ENCODE assay signal across 8 cellular contexts in genomic region chr12:57224973-57225679, GRCh38. TPM values are rescaled to one million over a fixed set of nuclear protein-coding genes. Genes with fewer than 3 reads are reported as not detected.
A peak's percentile ranks its signal among the peaks of the same experiment; 100 is the strongest.
DNase-seq lines count a peak whose midpoint lies in the region; TF ChIP-seq lines count a peak whose summit lies in the region.

No MANE protein-coding gene starts in this region.

- peak overlapping the region; percentile 71 for H3K4me3 Mint-ChIP-seq in activated naive CD4-positive, alpha-beta T cell treated with anti-CD3 and anti-CD28 coated beads for 36 hours
- peak overlapping the region; percentile 53 for H3K4me3 Mint-ChIP-seq in stimulated activated naive CD8-positive, alpha-beta T cell treated with anti-CD3 and anti-CD28 coated beads, Interleukin-15, Interleukin-2, amounts not matched to agents 100 ng/mL and 50 ng/mL, for 24 hours

- no peak overlapping the region for H3K27ac Mint-ChIP-seq in activated naive CD4-positive, alpha-beta T cell treated with anti-CD3 and anti-CD28 coated beads for 36 hours
- H3K27ac Mint-ChIP-seq in stimulated activated naive CD8-positive, alpha-beta T cell treated with anti-CD3 and anti-CD28 coated beads, Interleukin-15, Interleukin-2, amounts not matched to agents 100 ng/mL and 50 ng/mL, for 24 hours = no peak overlapping the region

- peaks cover 44% of the 10 kb centered on the region for H3K4me1 Mint-ChIP-seq in activated naive CD4-positive, alpha-beta T cell treated with anti-CD3 and anti-CD28 coated beads for 36 hours (ENCODE audit: low read depth)
- peaks cover 63% of the 10 kb centered on the region for H3K4me1 Mint-ChIP-seq in stimulated activated naive CD8-positive, alpha-beta T cell treated with anti-CD3 and anti-CD28 coated beads, Interleukin-15, Interleukin-2, amounts not matched to agents 100 ng/mL and 50 ng/mL, for 24 hours (ENCODE audit: low read depth)

- H3K4me3 ChIP-seq in GM12875 (ENCODE audit: low read depth, low read length) = no peak overlapping the region

- TF ChIP-seq CTCF in GM12875 (IDR thresholded peaks at IDR 0.05; ENCODE audit: borderline replicate concordance, insufficient read depth, low read depth, low read length) = peak; percentile 81

- H3K9me3 Mint-ChIP-seq in activated naive CD4-positive, alpha-beta T cell treated with anti-CD3 and anti-CD28 coated beads for 36 hours = no peaks in the 10 kb centered on the region
- no peaks in the 10 kb centered on the region for H3K9me3 Mint-ChIP-seq in stimulated activated naive CD8-positive, alpha-beta T cell treated with anti-CD3 and anti-CD28 coated beads, Interleukin-15, Interleukin-2, amounts not matched to agents 100 ng/mL and 50 ng/mL, for 24 hours

- H3K27me3 Mint-ChIP-seq in activated naive CD4-positive, alpha-beta T cell treated with anti-CD3 and anti-CD28 coated beads for 36 hours (ENCODE audit: low read depth) = peaks cover 62% of the 10 kb centered on the region
- peaks cover 69% of the 10 kb centered on the region for H3K27me3 Mint-ChIP-seq in stimulated activated naive CD8-positive, alpha-beta T cell treated with anti-CD3 and anti-CD28 coated beads, Interleukin-15, Interleukin-2, amounts not matched to agents 100 ng/mL and 50 ng/mL, for 24 hours

- peak; percentile 20 for DNase-seq in NCI-H748 treated with DMSO at 0.1 percent for 48 hours (lab: John Stamatoyannopoulos, UW)
- peak; percentile 66 for DNase-seq in activated naive CD4-positive, alpha-beta T cell treated with anti-CD3 and anti-CD28 coated beads for 36 hours
- peak; percentile 81 for DNase-seq in iPS-NIHi7 (ENCODE audit: extremely low spot score)
- DNase-seq in dedifferentiated amniotic fluid mesenchymal stem cell (ENCODE audit: extremely low spot score) = no peak
- no peak for DNase-seq in NCI-H2081 treated with DMSO at 0.1 percent for 48 hours (lab: John Stamatoyannopoulos, UW)
- no peak for DNase-seq in hippocampal formation (lab: John Stamatoyannopoulos, UW)

- CTCF ChIA-PET in activated naive CD4-positive, alpha-beta T cell treated with anti-CD3 and anti-CD28 coated beads for 36 hours (lab: Charles Lee) = interaction anchor here (0.6 to 12.9 kb wide), 6 partner anchors 8 to 227 kb away, joined by 3 to 290 read pairs (median 5); a partner anchor contains a TSS

- intact Hi-C loops in activated naive CD4-positive, alpha-beta T cell treated with anti-CD3 and anti-CD28 coated beads for 36 hours (cut with micrococcal nuclease) = loop anchor here (2.0 to 10.0 kb wide), 2 partner anchors 14 to 620 kb away; partner anchors contain the start of gene CTDSP2

- H3K36me3 Mint-ChIP-seq in activated naive CD4-positive, alpha-beta T cell treated with anti-CD3 and anti-CD28 coated beads for 36 hours (ENCODE audit: low read depth) = peaks cover 7% of the 10 kb centered on the region
- H3K36me3 Mint-ChIP-seq in stimulated activated naive CD8-positive, alpha-beta T cell treated with anti-CD3 and anti-CD28 coated beads, Interleukin-15, Interleukin-2, amounts not matched to agents 100 ng/mL and 50 ng/mL, for 24 hours (ENCODE audit: low read depth) = peaks cover 6% of the 10 kb centered on the region

RNA-seq across cellular contexts. Expression of gene SHMT2, which starts 4.4 kb away (rescaled TPM):
- 100 to 1,000 TPM; 542 to 552 TPM for total RNA-seq in activated naive CD4-positive, alpha-beta T cell treated with anti-CD3 and anti-CD28 coated beads for 36 hours

RNA-seq across cellular contexts. Expression of gene NXPH4, which starts 8.5 kb away (rescaled TPM):
- total RNA-seq in activated naive CD4-positive, alpha-beta T cell treated with anti-CD3 and anti-CD28 coated beads for 36 hours = under 1 TPM; 0.25 to 0.79 TPM

RNA-seq across cellular contexts. Expression of gene STAC3, which starts 25.9 kb away (rescaled TPM):
- total RNA-seq in activated naive CD4-positive, alpha-beta T cell treated with anti-CD3 and anti-CD28 coated beads for 36 hours = 1 to 10 TPM in 1 of 2 experiments, under 1 TPM in 1; 0.93 to 1.5 TPM

Comparison
In these comparisons a context has a peak if more than half of its experiments do, and no peak if none do; other contexts are left out.
1. DNase-seq: peak in NCI-H748 treated with DMSO at 0.1 percent for 48 hours (single experiment), activated naive CD4-positive, alpha-beta T cell treated with anti-CD3 and anti-CD28 coated beads for 36 hours (single experiment) and iPS-NIHi7 (single experiment); none in dedifferentiated amniotic fluid mesenchymal stem cell (single experiment), NCI-H2081 treated with DMSO at 0.1 percent for 48 hours (single experiment) and hippocampal formation (0 of 2).